ENCODE assay signal across 15 cellular contexts in the genomic region with DNA sequence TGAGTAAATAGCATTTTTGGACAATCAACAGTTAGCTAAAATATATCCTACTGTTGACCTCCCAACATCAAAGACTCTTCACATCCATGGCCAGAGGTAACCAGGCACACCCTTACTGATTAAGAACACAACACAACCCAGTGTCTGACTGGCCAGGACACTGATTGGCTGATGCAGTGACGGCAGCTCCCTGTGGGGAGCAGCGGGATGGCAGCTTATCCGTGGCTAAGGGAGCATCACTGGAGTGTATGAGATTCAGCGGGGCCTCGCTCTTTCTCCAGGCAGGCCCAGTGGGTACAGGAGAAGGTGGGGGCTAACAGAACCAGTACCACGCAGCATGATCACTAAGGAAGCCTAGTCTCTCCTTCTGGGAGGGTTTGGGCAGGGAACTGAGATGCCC. TPM values are rescaled to one million over a fixed set of nuclear protein-coding genes. Genes with fewer than 3 reads are reported as not detected.
DNase-seq lines count a peak whose midpoint lies in the region; ATAC-seq and TF ChIP-seq lines count a peak whose summit lies in the region.
"Had no signal": no experiment of that assay in that cellular context is flagged by ENCODE, and none has a peak within 500 bp of the region (broad histone marks: within the 10 kb centered on the region; RNA-seq: fewer than 3 reads in every experiment).

No MANE protein-coding gene starts in this region.

- H3K9me3 ChIP-seq in T-helper 17 cell (ENCODE audit: control insufficient read depth, low read length, poor library complexity, severe bottlenecking) = no peaks in the 10 kb centered on the region
- H3K9me3 ChIP-seq: testis had no signal

- TF ChIP-seq CTCF in natural killer cell (IDR thresholded peaks at IDR 0.05) (no peak), progenitor cell of endocrine pancreas (IDR thresholded peaks at IDR 0.05; ENCODE audit: unreplicated experiment) (no peak)

- no peak for ATAC-seq in T-helper 17 cell
- no peak for ATAC-seq in central memory CD8-positive, alpha-beta T cell (replicated peaks; ENCODE audit: extremely low read depth, poor library complexity, severe bottlenecking)
- no peak for ATAC-seq in natural killer cell
- ATAC-seq in HG02571 (IDR thresholded peaks at IDR 0.05; ENCODE audit: unreplicated experiment) = no peak
- ATAC-seq in GM21723 (IDR thresholded peaks at IDR 0.05; ENCODE audit: unreplicated experiment) = no peak

- H3K9me3 Mint-ChIP-seq in central memory CD8-positive, alpha-beta T cell = no peaks in the 10 kb centered on the region
- no peaks in the 10 kb centered on the region for H3K9me3 Mint-ChIP-seq in natural killer cell
- H3K9me3 Mint-ChIP-seq in progenitor cell of endocrine pancreas (ENCODE audit: low read depth) = no peaks in the 10 kb centered on the region
- H3K9me3 Mint-ChIP-seq: mesothelial cell of epicardium had no signal

- no peaks in the 10 kb centered on the region for H3K27me3 Mint-ChIP-seq in T-helper 17 cell
- no peaks in the 10 kb centered on the region for H3K27me3 Mint-ChIP-seq in central memory CD8-positive, alpha-beta T cell
- no peaks in the 10 kb centered on the region for H3K27me3 Mint-ChIP-seq in natural killer cell (ENCODE audit: low read depth in 2 of 2)
- peaks cover 34% of the 10 kb centered on the region for H3K27me3 Mint-ChIP-seq in progenitor cell of endocrine pancreas

- H3K27ac Mint-ChIP-seq in T-helper 17 cell (peak overlapping the region; percentile 80), natural killer cell (peak overlapping the region; percentile 94 to 97), progenitor cell of endocrine pancreas (no peak overlapping the region)
- no peak overlapping the region for H3K27ac Mint-ChIP-seq in central memory CD8-positive, alpha-beta T cell (ENCODE audit: low read depth)
- H3K27ac Mint-ChIP-seq: mesothelial cell of epicardium had no signal

- H3K4me1 Mint-ChIP-seq in T-helper 17 cell (peaks cover 37% of the 10 kb centered on the region), natural killer cell (peaks cover 92 to 97% of the 10 kb centered on the region in 2 donors), progenitor cell of endocrine pancreas (ENCODE audit: low read depth) (no peaks in the 10 kb centered on the region)
- peaks cover 72% of the 10 kb centered on the region for H3K4me1 Mint-ChIP-seq in central memory CD8-positive, alpha-beta T cell
- H3K4me1 Mint-ChIP-seq: mesothelial cell of epicardium had no signal

- DNase-seq in NCI-H748 (lab: John Stamatoyannopoulos, UW; ENCODE audit: unreplicated experiment) (peak; percentile 3), NCI-H748 treated with DMSO at 0.1 percent for 48 hours (lab: John Stamatoyannopoulos, UW) (no peak), T-helper 17 cell (no peak), natural killer cell (no peak), progenitor cell of endocrine pancreas (ENCODE audit: low spot score, unreplicated experiment) (no peak)
- DNase-seq in central memory CD8-positive, alpha-beta T cell (ENCODE audit: low spot score in 2 of 2) = no peak
- DNase-seq: anterior cingulate cortex; NCI-H1417; NCI-H526 treated with DMSO at 0.1 percent for 48 hours; stimulated activated CD4-positive, alpha-beta T cell treated with anti-CD3 and anti-CD28 coated beads, Interleukin-12 subunit alpha, Interleukin-12 subunit beta, amount 100 ng/mL, for 4 hours; testis had no signal

- H3K4me3 Mint-ChIP-seq in T-helper 17 cell (no peak overlapping the region), natural killer cell (peak overlapping the region; percentile 13), progenitor cell of endocrine pancreas (ENCODE audit: low read depth) (no peak overlapping the region)
- H3K4me3 Mint-ChIP-seq in central memory CD8-positive, alpha-beta T cell = peak overlapping the region; percentile 42
- H3K4me3 Mint-ChIP-seq: mesothelial cell of epicardium had no signal

- intact Hi-C loops in natural killer cell (cut with micrococcal nuclease) = loop anchor here (5.0 to 10.0 kb wide), 2 partner anchors 82 to 325 kb away; partner anchors contain the start of genes MFNG and RAC2

- H3K36me3 Mint-ChIP-seq in T-helper 17 cell (ENCODE audit: low read depth) (no peaks in the 10 kb centered on the region), natural killer cell (no peaks in the 10 kb centered on the region), progenitor cell of endocrine pancreas (ENCODE audit: insufficient read depth) (no peaks in the 10 kb centered on the region)
- peaks cover 19% of the 10 kb centered on the region for H3K36me3 Mint-ChIP-seq in central memory CD8-positive, alpha-beta T cell (ENCODE audit: insufficient read depth)
- H3K36me3 Mint-ChIP-seq: mesothelial cell of epicardium had no signal

RNA-seq across cellular contexts. Expression of gene IL2RB, which starts 10.3 kb away (rescaled TPM):
- total RNA-seq in T-helper 17 cell = 100 to 1,000 TPM in 1 of 2 donors, 10 to 100 TPM in 1; 76.4 to 107 TPM
- 1,000 to 10,000 TPM in 2 of 3 donors, 100 to 1,000 TPM in 1; 905 to 1,386 (median 1,021) TPM for total RNA-seq in natural killer cell
- total RNA-seq in progenitor cell of endocrine pancreas = not detected in 2 replicates
- total RNA-seq: frontal cortex had no signal

RNA-seq across cellular contexts. Expression of gene C1QTNF6, which starts 28.0 kb away (rescaled TPM):
- total RNA-seq in T-helper 17 cell = 10 to 100 TPM; 11.2 to 11.8 TPM
- 10 to 100 TPM in 1 of 3 donors, 1 to 10 TPM in 2; 6.0 to 10.3 (median 6.7) TPM for total RNA-seq in natural killer cell
- 13.8 and 14.5 TPM in 2 replicates for total RNA-seq in progenitor cell of endocrine pancreas

RNA-seq across cellular contexts. Expression of gene TMPRSS6, which starts 50.5 kb away (rescaled TPM):
- total RNA-seq in T-helper 17 cell (under 1 TPM; 0.31 to 0.92 TPM), natural killer cell (1 to 10 TPM; 1.1 to 4.7 (median 3.4) TPM), progenitor cell of endocrine pancreas (12.6 and 16.4 TPM in 2 replicates)
- total RNA-seq: frontal cortex, mesothelial cell of epicardium had no signal

RNA-seq across cellular contexts. Expression of gene SSTR3, which starts 52.2 kb away (rescaled TPM):
- 1 to 10 TPM in 1 of 2 donors, under 1 TPM in 1; 0.37 to 2.1 TPM for total RNA-seq in T-helper 17 cell
- under 1 TPM; 0.20 to 0.64 (median 0.23) TPM for total RNA-seq in natural killer cell
- 1.3 and 1.9 TPM in 2 replicates for total RNA-seq in progenitor cell of endocrine pancreas

Comparison
In these comparisons a context has a peak if more than half of its experiments do, and no peak if none do; other contexts are left out.
1. H3K27ac Mint-ChIP-seq: peak in T-helper 17 cell (single experiment) and natural killer cell (2 of 2); none in central memory CD8-positive, alpha-beta T cell (single experiment) and progenitor cell of endocrine pancreas (single experiment).
2. H3K4me3 Mint-ChIP-seq: peak in central memory CD8-positive, alpha-beta T cell (single experiment) and natural killer cell (single experiment); none in T-helper 17 cell (single experiment) and progenitor cell of endocrine pancreas (single experiment).
3. RNA of gene IL2RB, which starts 10.3 kb away (total RNA-seq): 905 to 1,386 TPM in natural killer cell and 76.4 to 107 TPM in T-helper 17 cell; not detected in progenitor cell of endocrine pancreas; every median in the first group is over 10 times any median in the second.